21 cellular contexts compared by ENCODE assay signal in the genomic region with DNA sequence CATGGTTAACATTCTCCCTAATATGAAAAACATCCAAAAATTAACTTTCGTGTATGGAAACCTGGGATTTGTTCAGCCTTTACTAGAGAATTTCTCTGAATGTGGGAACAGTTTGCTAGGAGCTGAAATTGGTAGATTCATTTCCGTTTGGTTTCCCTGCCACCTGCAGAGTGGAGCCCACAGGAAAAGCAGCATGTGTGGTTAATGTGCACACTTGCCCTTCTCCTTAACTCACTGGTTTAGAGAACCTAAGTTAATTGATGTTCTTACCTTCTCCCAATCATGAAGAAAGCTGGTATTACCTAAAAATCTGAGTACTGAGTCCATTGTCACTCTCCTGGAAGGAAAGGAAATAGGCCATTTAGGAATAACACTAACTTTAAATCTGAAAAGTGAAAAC. TPM values are rescaled to one million over a fixed set of nuclear protein-coding genes. Genes with fewer than 3 reads are reported as not detected.
DNase-seq lines count a peak whose midpoint lies in the region; ATAC-seq, FAIRE-seq and TF ChIP-seq lines count a peak whose summit lies in the region.
"Had no signal": no experiment of that assay in that cellular context is flagged by ENCODE, and none has a peak within 500 bp of the region (broad histone marks: within the 10 kb centered on the region; RNA-seq: fewer than 3 reads in every experiment).

No MANE protein-coding gene starts in this region.

- H3K27me3 ChIP-seq in Loucy (ENCODE audit: insufficient read depth, low read length, poor library complexity, severe bottlenecking) (no peaks in the 10 kb centered on the region), neuronal stem cell (ENCODE audit: control insufficient read depth in 3 of 3, insufficient read depth in 3 of 3, low read depth in 1 of 3, low read length in 3 of 3) (no peaks in the 10 kb centered on the region), gastrocnemius medialis (no peaks in the 10 kb centered on the region), mammary epithelial cell (ENCODE audit: insufficient read depth, low read length) (peaks cover 1% of the 10 kb centered on the region)
- H3K27me3 ChIP-seq: BE2C had no signal

- H3K23ac ChIP-seq in neuronal stem cell (ENCODE audit: low read depth, low read length, poor library complexity) = no peak overlapping the region

- intact Hi-C loops in gastrocnemius medialis (cut with DNase I; ENCODE audit: low total_unique reads) = no loop called here
- intact Hi-C loops in mammary epithelial cell (cut with micrococcal nuclease) = no loop called here

- H2BK12ac ChIP-seq in neuronal stem cell (ENCODE audit: low read length) = no peak overlapping the region

- H4K20me1 ChIP-seq in Loucy (ENCODE audit: insufficient read depth, low read length, poor library complexity, severe bottlenecking) (no peaks in the 10 kb centered on the region), mammary epithelial cell (ENCODE audit: insufficient read depth, low read length) (no peaks in the 10 kb centered on the region)

- no peak overlapping the region for H3K18ac ChIP-seq in neuronal stem cell (ENCODE audit: low read length)

- H4K8ac ChIP-seq in neuronal stem cell (ENCODE audit: low read depth, low read length) = no peak overlapping the region

- H3K79me2 ChIP-seq in Loucy (ENCODE audit: insufficient read depth, low read length) (no peaks in the 10 kb centered on the region), mammary epithelial cell (ENCODE audit: insufficient read depth, low read length) (no peaks in the 10 kb centered on the region)

- no peak overlapping the region for H4K91ac ChIP-seq in neuronal stem cell (ENCODE audit: low read depth, low read length, poor library complexity)

- H2AK5ac ChIP-seq in neuronal stem cell (ENCODE audit: low read depth, low read length) = no peak overlapping the region

- no peaks in the 10 kb centered on the region for H3K9me3 ChIP-seq in Loucy (ENCODE audit: insufficient read depth, low read depth, low read length)
- no peaks in the 10 kb centered on the region for H3K9me3 ChIP-seq in SK-N-MC (ENCODE audit: low read depth, low read length)
- no peaks in the 10 kb centered on the region for H3K9me3 ChIP-seq in neuronal stem cell (replicated peaks in 1 of 2; ENCODE audit: control insufficient read depth in 2 of 2, insufficient read depth in 1 of 2, low read depth in 1 of 2, low read length in 2 of 2)
- no peaks in the 10 kb centered on the region for H3K9me3 ChIP-seq in gastrocnemius medialis
- H3K9me3 ChIP-seq in mammary epithelial cell (replicated peaks; ENCODE audit: insufficient read depth, low read length) = no peaks in the 10 kb centered on the region
- H3K9me3 ChIP-seq: BE2C had no signal

- no peak overlapping the region for H3K14ac ChIP-seq in neuronal stem cell (ENCODE audit: low read length)

- no peak for TF ChIP-seq POLR2A in gastrocnemius medialis (IDR thresholded peaks at IDR 0.05)

- H3K4me1 ChIP-seq in Loucy (ENCODE audit: insufficient read depth, low read length, poor library complexity, severe bottlenecking) (peaks cover 45% of the 10 kb centered on the region), neuronal stem cell (ENCODE audit: control insufficient read depth in 2 of 2, insufficient read depth in 1 of 2, low read depth in 1 of 2, low read length in 2 of 2) (peaks cover 0 to 4% of the 10 kb centered on the region in 2 donors), gastrocnemius medialis (no peaks in the 10 kb centered on the region), mammary epithelial cell (ENCODE audit: insufficient read depth, low read length) (no peaks in the 10 kb centered on the region)
- H3K4me1 ChIP-seq: BE2C had no signal

- H3K36me3 ChIP-seq in Loucy (ENCODE audit: insufficient read depth, low read length) = no peaks in the 10 kb centered on the region
- H3K36me3 ChIP-seq in SK-N-MC (ENCODE audit: insufficient read depth, low read length) = no peaks in the 10 kb centered on the region
- H3K36me3 ChIP-seq in neuronal stem cell (replicated peaks in 1 of 2; ENCODE audit: control insufficient read depth in 2 of 2, insufficient read depth in 2 of 2, low read length in 2 of 2) = no peaks in the 10 kb centered on the region
- H3K36me3 ChIP-seq in gastrocnemius medialis = no peaks in the 10 kb centered on the region
- no peaks in the 10 kb centered on the region for H3K36me3 ChIP-seq in mammary epithelial cell (ENCODE audit: insufficient read depth, low read length)
- H3K36me3 ChIP-seq: BE2C had no signal

- H3K9me2 ChIP-seq in Loucy (replicated peaks; ENCODE audit: low read depth, low read length) = no peaks in the 10 kb centered on the region

- peak overlapping the region; percentile 49 for H3K4me2 ChIP-seq in Loucy (ENCODE audit: low read depth, low read length, poor library complexity, severe bottlenecking)
- no peak overlapping the region for H3K4me2 ChIP-seq in neuronal stem cell (ENCODE audit: insufficient read depth, low read length, poor library complexity, severe bottlenecking)
- no peak overlapping the region for H3K4me2 ChIP-seq in mammary epithelial cell (ENCODE audit: insufficient read depth, low read depth, low read length)

- no peak for ATAC-seq in gastrocnemius medialis
- ATAC-seq: K562 had no signal

- DNase-seq in D721Med (ENCODE audit: insufficient read length, low spot score) = no peak
- peak; percentile 30 for DNase-seq in SK-N-MC (ENCODE audit: low read depth, low spot score)
- no peak for DNase-seq in neuronal stem cell (ENCODE audit: low spot score)
- no peak for DNase-seq in gastrocnemius medialis
- DNase-seq in NCI-H345 treated with DMSO at 0.1 percent for 48 hours (lab: John Stamatoyannopoulos, UW; ENCODE audit: unreplicated experiment) = no peak
- no peak for DNase-seq in mammary epithelial cell
- DNase-seq: ACHN; BE2C; CD4-positive, alpha-beta memory T cell; DMS79 treated with DMSO at 0.1 percent for 48 hours; HCEC 1CT had no signal

- no TSS peak for BruUV-seq in mammary epithelial cell (replicated peaks; lab: Mats Ljungman, UMichigan)

- no peak overlapping the region for H3K4ac ChIP-seq in neuronal stem cell (ENCODE audit: low read length)

- in situ Hi-C loops in gastrocnemius medialis (cut with MboI; ENCODE audit: low sequenced_read_pairs in 4 of 4) (no loop called here), mammary epithelial cell (cut with MboI; ENCODE audit: low sequenced_read_pairs in 2 of 2) (no loop called here)

- TF ChIP-seq CTCF in D721Med (IDR thresholded peaks at IDR 0.05; ENCODE audit: insufficient read depth, missing control alignments) = no peak
- no peak for TF ChIP-seq CTCF in Loucy (conservative IDR thresholded peaks at IDR 0.05; ENCODE audit: low read length)
- TF ChIP-seq CTCF in gastrocnemius medialis (IDR thresholded peaks at IDR 0.05 in 4 of 5, conservative IDR thresholded peaks at IDR 0.05 in 1 of 5) = no peak
- TF ChIP-seq CTCF in mammary epithelial cell (conservative IDR thresholded peaks at IDR 0.05 in 1 of 2, IDR thresholded peaks at IDR 0.05 in 1 of 2; ENCODE audit: extremely low read depth in 1 of 2, insufficient read depth in 1 of 2, low read depth in 1 of 2, low read length in 2 of 2) = no peak

- H2BK120ac ChIP-seq in neuronal stem cell (ENCODE audit: low read depth, low read length) = no peak overlapping the region

- WGBS in neuronal stem cell (ENCODE audit: extremely low coverage in 2 of 2, insufficient read length in 2 of 2, insufficient replicate concordance in 1 of 2), 2 donors = no CpG with 5 or more reads among the region's 2 CpGs
- 85% methylated on average over 2 of the region's 2 CpGs for WGBS in mammary epithelial cell (ENCODE audit: low coverage, missing lambda C conversion rate)

- no peaks in the 10 kb centered on the region for H3K79me1 ChIP-seq in neuronal stem cell (ENCODE audit: low read depth, low read length)

- H3F3A ChIP-seq in Loucy (ENCODE audit: low read depth) = peaks cover 3% of the 10 kb centered on the region; the same call in 1 of the 2 replicates

- dilution Hi-C loops in mammary epithelial cell (cut with HindIII; ENCODE audit: low sequenced_read_pairs) = no loop called here

- H3K27ac ChIP-seq in SK-N-MC (no peak overlapping the region; the same call in 1 of the 2 replicates), neuronal stem cell (replicated peaks; ENCODE audit: low read length) (no peak overlapping the region), gastrocnemius medialis (no peak overlapping the region), mammary epithelial cell (ENCODE audit: insufficient read depth, low read depth, low read length) (no peak overlapping the region)
- H3K27ac ChIP-seq: HL-60 had no signal

- no peak overlapping the region for H2AFZ ChIP-seq in Loucy (ENCODE audit: low read length)
- H2AFZ ChIP-seq in neuronal stem cell (ENCODE audit: low read length) = peak overlapping the region; percentile 33
- H2AFZ ChIP-seq in mammary epithelial cell (ENCODE audit: low read depth, low read length) = no peak overlapping the region

- H3K9ac ChIP-seq in Loucy (ENCODE audit: low read depth, low read length, poor library complexity, severe bottlenecking) (peak overlapping the region; percentile 21), SK-N-MC (ENCODE audit: insufficient read length) (no peak overlapping the region), neuronal stem cell (ENCODE audit: low read depth, low read length, poor library complexity) (no peak overlapping the region), mammary epithelial cell (ENCODE audit: insufficient read depth, low read length) (no peak overlapping the region)

- H2BK15ac ChIP-seq in neuronal stem cell (ENCODE audit: low read length) = no peak overlapping the region

- FAIRE-seq in D721Med (lab: Jason Lieb, UNC) = peak; percentile 63
- FAIRE-seq: G401.6, GM12891, GM19239, H54, K562 had no signal

- H2BK5ac ChIP-seq in neuronal stem cell (ENCODE audit: low read length) = no peak overlapping the region

- H3K4me3 ChIP-seq in Loucy (ENCODE audit: low read length, poor library complexity, severe bottlenecking) (peak overlapping the region; percentile 36), SK-N-MC (peak overlapping the region; percentile 20), neuronal stem cell (ENCODE audit: low read length in 2 of 2) (no peak overlapping the region), gastrocnemius medialis (no peak overlapping the region), mammary epithelial cell (replicated peaks in 1 of 3; ENCODE audit: insufficient read depth in 1 of 3, low read depth in 2 of 3, low read length in 3 of 3) (no peak overlapping the region)
- H3K4me3 ChIP-seq: K562 had no signal

- CTCF ChIA-PET in mammary epithelial cell (lab: Charles Lee; ENCODE audit: low non-redundant PET) = no interaction called here

RNA-seq across cellular contexts. Expression of a gene that starts 37.6 kb away (rescaled TPM):
- polyA plus RNA-seq in neuronal stem cell (2013, experiment 1 of 2) = 2.1 TPM
- polyA plus RNA-seq in neuronal stem cell (2013, experiment 2 of 2) = 2.2 TPM
- total RNA-seq in gastrocnemius medialis = under 1 TPM in 3 of 4 donors, not detected in 1; 0.04 to 0.12 (median 0.05) TPM
- total RNA-seq in mammary epithelial cell = under 1 TPM in 1 of 2 donors, not detected in 1; 0.50 TPM
- not detected for polyA plus RNA-seq in mammary epithelial cell
- not detected for polyA minus RNA-seq in mammary epithelial cell
- total RNA-seq: A172; CD4-positive, alpha-beta memory T cell; HT1080; K562 had no signal
- polyA plus RNA-seq: CD14-positive monocyte; CD4-positive, alpha-beta memory T cell; K562 had no signal

Comparison
In these comparisons a context has a peak if more than half of its experiments do, and no peak if none do; other contexts are left out.
1. H3K4me3 ChIP-seq: peak in Loucy (single experiment) and SK-N-MC (single experiment); none in neuronal stem cell (0 of 2), gastrocnemius medialis (0 of 4) and mammary epithelial cell (0 of 3).